21 cellular contexts compared by ENCODE assay signal in the genomic region with DNA sequence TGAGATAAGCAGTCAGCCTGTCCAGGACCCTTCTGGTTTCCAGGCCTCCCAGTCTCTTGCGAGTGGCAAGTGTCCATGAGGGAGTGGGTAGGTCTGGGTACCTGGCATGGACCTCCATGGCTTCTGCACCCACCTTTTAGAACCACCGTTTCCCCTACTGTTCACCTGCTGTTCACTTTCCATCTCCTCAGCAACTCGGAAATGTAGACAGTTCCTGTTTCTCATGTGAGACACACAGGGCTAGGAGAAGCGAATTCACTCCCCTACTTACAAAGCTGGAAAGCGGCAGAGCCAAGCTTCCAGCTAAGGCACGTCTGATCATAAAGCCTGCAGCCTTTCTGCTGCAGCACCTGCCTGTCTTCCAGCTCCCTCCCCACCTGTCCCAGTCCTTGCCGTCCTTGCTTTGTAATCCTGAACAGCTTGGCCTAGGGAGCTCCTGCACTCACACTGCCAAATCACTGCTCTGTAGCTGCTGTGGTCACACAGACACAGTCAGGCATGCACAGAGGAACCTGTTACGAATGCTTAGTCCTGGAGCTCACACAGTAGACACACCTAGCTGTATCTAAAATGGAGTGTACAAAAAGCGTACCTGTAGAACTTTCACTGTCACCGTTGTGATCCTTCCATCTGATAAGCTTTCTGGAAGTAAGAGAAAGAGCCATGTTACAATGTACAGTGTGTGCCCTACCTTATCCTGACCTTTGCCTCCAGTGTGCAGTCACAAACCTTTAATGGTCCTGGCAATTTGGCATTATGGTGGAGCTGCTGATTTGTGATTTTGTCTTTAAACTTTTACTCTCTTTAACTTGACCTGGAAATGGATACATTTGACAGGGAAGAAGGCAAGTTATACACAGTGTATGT.
A peak's percentile ranks its signal among the peaks of the same experiment; 100 is the strongest.
DNase-seq lines count a peak whose midpoint lies in the region; ATAC-seq, FAIRE-seq and TF ChIP-seq lines count a peak whose summit lies in the region.
"Had no signal": no experiment of that assay in that cellular context is flagged by ENCODE, and none has a peak within 500 bp of the region (broad histone marks: within the 10 kb centered on the region; RNA-seq: fewer than 3 reads in every experiment).

No MANE protein-coding gene starts in this region.

- H3K27me3 ChIP-seq in OCI-LY1 (ENCODE audit: insufficient read depth, low read length) (no peaks in the 10 kb centered on the region), hepatocyte (no peaks in the 10 kb centered on the region)
- H3K27me3 ChIP-seq: left lung had no signal

- H4K20me1 ChIP-seq in OCI-LY1 (ENCODE audit: insufficient read depth, low read length) (no peaks in the 10 kb centered on the region), hepatocyte (ENCODE audit: insufficient read depth, poor library complexity, severe bottlenecking) (no peaks in the 10 kb centered on the region)

- peak overlapping the region; percentile 46; the same call in 1 of the 2 replicates for H3K9ac ChIP-seq in OCI-LY1 (ENCODE audit: low read length)
- H3K9ac ChIP-seq: GM23248 had no signal

- H3K4me1 Mint-ChIP-seq in stimulated activated memory B cell treated with anti-CD40 and anti-IgM and Interleukin-4, amounts not matched to agents 10 μg/mL and 1 μg/mL and 100 μg/mL, for 72 hours: peaks cover 19% of the 10 kb centered on the region
- H3K4me1 Mint-ChIP-seq: activated T-helper 17 cell treated with anti-CD3 and anti-CD28 coated beads, Interleukin-2, amount 50 U/mL, for 72 hours had no signal

- TF ChIP-seq CTCF in OCI-LY1 (IDR thresholded peaks at IDR 0.05; ENCODE audit: low read length): no peak
- no peak for TF ChIP-seq CTCF in hepatocyte (IDR thresholded peaks at IDR 0.05; ENCODE audit: poor library complexity)

- H3K27ac ChIP-seq in OCI-LY1 (ENCODE audit: low read depth, low read length, poor library complexity, severe bottlenecking) (peak overlapping the region; percentile 90), hepatocyte (no peak overlapping the region)
- H3K27ac ChIP-seq: GM23248, left lung had no signal

- FAIRE-seq in frontal cortex (lab: Jason Lieb, UNC): no peak
- FAIRE-seq: GM12891, GM19239 had no signal

- peaks cover 64% of the 10 kb centered on the region for H3K4me1 ChIP-seq in OCI-LY1 (ENCODE audit: insufficient read depth, low read length, severe bottlenecking)
- H3K4me1 ChIP-seq in hepatocyte (ENCODE audit: insufficient read depth): peaks cover 4% of the 10 kb centered on the region
- H3K4me1 ChIP-seq: left lung had no signal

- peak overlapping the region; percentile 66 for H3K27ac Mint-ChIP-seq in stimulated activated memory B cell treated with anti-CD40 and anti-IgM and Interleukin-4, amounts not matched to agents 10 μg/mL and 1 μg/mL and 100 μg/mL, for 72 hours
- H3K27ac Mint-ChIP-seq: activated CD4-positive, alpha-beta T cell treated with anti-CD3 and anti-CD28 coated beads, Interleukin-2, amount 10 ng/mL, durations not matched to agents 7 days and 5 days; activated naive CD8-positive, alpha-beta T cell; activated T-helper 17 cell treated with anti-CD3 and anti-CD28 coated beads, Interleukin-2, amount 50 U/mL, for 72 hours; T-cell had no signal

- H3K4me3 Mint-ChIP-seq in stimulated activated memory B cell treated with anti-CD40 and anti-IgM and Interleukin-4, amounts not matched to agents 10 μg/mL and 1 μg/mL and 100 μg/mL, for 72 hours: no peak overlapping the region
- H3K4me3 Mint-ChIP-seq: activated CD4-positive, alpha-beta T cell treated with anti-CD3 and anti-CD28 coated beads, Interleukin-2, amount 10 ng/mL, durations not matched to agents 7 days and 5 days; activated naive CD8-positive, alpha-beta T cell; activated T-helper 17 cell treated with anti-CD3 and anti-CD28 coated beads, Interleukin-2, amount 50 U/mL, for 72 hours; CD14-positive monocyte; T-cell had no signal

- H3F3A ChIP-seq in OCI-LY1 (ENCODE audit: insufficient read depth, low read length): no peaks in the 10 kb centered on the region

- DNase-seq in NCI-H82 (lab: John Stamatoyannopoulos, UW) (peak; percentile 60), NCI-H82 treated with DMSO at 0.1 percent for 48 hours (lab: John Stamatoyannopoulos, UW; ENCODE audit: unreplicated experiment) (no peak), hepatocyte (ENCODE audit: low spot score) (no peak), frontal cortex (ENCODE audit: low spot score in 2 of 2) (no peak), midbrain (lab: John Stamatoyannopoulos, UW) (no peak)
- DNase-seq in central memory CD4-positive, alpha-beta T cell: no peak
- DNase-seq: activated CD4-positive, alpha-beta T cell treated with anti-CD3 and anti-CD28 coated beads, Interleukin-2, amount 10 ng/mL, durations not matched to agents 7 days and 5 days; GM23248; KG1; left lung; NCI-H526 treated with DMSO at 0.1 percent for 48 hours; OCI-M1; right cardiac atrium; T-cell had no signal

- 62% methylated on average over 10 of the region's 10 CpGs for WGBS in hepatocyte (ENCODE audit: low lambda C conversion rate, missing lambda C conversion rate)

- no peaks in the 10 kb centered on the region for H3K27me3 Mint-ChIP-seq in stimulated activated memory B cell treated with anti-CD40 and anti-IgM and Interleukin-4, amounts not matched to agents 10 μg/mL and 1 μg/mL and 100 μg/mL, for 72 hours
- H3K27me3 Mint-ChIP-seq: activated CD4-positive, alpha-beta T cell treated with anti-CD3 and anti-CD28 coated beads, Interleukin-2, amount 10 ng/mL, durations not matched to agents 7 days and 5 days; activated naive CD8-positive, alpha-beta T cell; activated T-helper 17 cell treated with anti-CD3 and anti-CD28 coated beads, Interleukin-2, amount 50 U/mL, for 72 hours; T-cell had no signal

- H3K79me2 ChIP-seq in OCI-LY1 (ENCODE audit: insufficient read depth, low read length) (no peaks in the 10 kb centered on the region), hepatocyte (no peaks in the 10 kb centered on the region)

- ATAC-seq in stimulated activated memory B cell treated with anti-CD40 and anti-IgM and Interleukin-4, amounts not matched to agents 10 μg/mL and 1 μg/mL and 100 μg/mL, for 72 hours: no peak
- ATAC-seq: activated T-helper 17 cell treated with anti-CD3 and anti-CD28 coated beads, Interleukin-2, amount 50 U/mL, for 72 hours; left lung; right cardiac atrium; T-cell had no signal

- H3K36me3 ChIP-seq in OCI-LY1 (ENCODE audit: insufficient read depth, low read length) (no peaks in the 10 kb centered on the region), hepatocyte (replicated peaks; ENCODE audit: insufficient read depth, low read depth) (no peaks in the 10 kb centered on the region)
- H3K36me3 ChIP-seq: left lung had no signal

- H3K36me3 Mint-ChIP-seq in stimulated activated memory B cell treated with anti-CD40 and anti-IgM and Interleukin-4, amounts not matched to agents 10 μg/mL and 1 μg/mL and 100 μg/mL, for 72 hours: peaks cover 41% of the 10 kb centered on the region

- H3K9me3 ChIP-seq in OCI-LY1 (ENCODE audit: low read length) (peaks cover 8% of the 10 kb centered on the region; the same call in 1 of the 2 replicates), hepatocyte (ENCODE audit: low read depth) (no peaks in the 10 kb centered on the region)

- peak overlapping the region; percentile 56 for H3K4me2 ChIP-seq in OCI-LY1 (ENCODE audit: low read length)
- peak overlapping the region; percentile 15 for H3K4me2 ChIP-seq in hepatocyte

- peaks cover 16% of the 10 kb centered on the region for H3K9me3 Mint-ChIP-seq in stimulated activated memory B cell treated with anti-CD40 and anti-IgM and Interleukin-4, amounts not matched to agents 10 μg/mL and 1 μg/mL and 100 μg/mL, for 72 hours

- H3K4me3 ChIP-seq in OCI-LY1 (ENCODE audit: low read depth, low read length, poor library complexity, severe bottlenecking): peak overlapping the region; percentile 25
- no peak overlapping the region for H3K4me3 ChIP-seq in hepatocyte
- H3K4me3 ChIP-seq: GM23248, left lung had no signal

- H3K9me2 ChIP-seq in OCI-LY1 (ENCODE audit: low read depth, low read length): no peaks in the 10 kb centered on the region
- no peaks in the 10 kb centered on the region for H3K9me2 ChIP-seq in hepatocyte (replicated peaks; ENCODE audit: insufficient read depth)

- H2AFZ ChIP-seq in OCI-LY1 (ENCODE audit: low read length): no peak overlapping the region
- H2AFZ ChIP-seq in hepatocyte: no peak overlapping the region
- H2AFZ ChIP-seq: GM23248 had no signal
